In genomic region chr11:1598406-1598805, GRCh38 we compare ENCODE assay signal across 15 cellular contexts. TPM values are rescaled to one million over a fixed set of nuclear protein-coding genes. Genes with fewer than 3 reads are reported as not detected.
"Had no signal": no experiment of that assay in that cellular context is flagged by ENCODE, and none has a peak within 500 bp of the region (broad histone marks: within the 10 kb centered on the region; RNA-seq: fewer than 3 reads in every experiment).

No MANE protein-coding gene starts in this region.

RNA-seq across cellular contexts. Expression of gene KRTAP5-2, which starts 0.3 kb away (rescaled TPM):
- total RNA-seq: stomach, subcutaneous adipose tissue, temporal lobe, testis, thoracic aorta, thyroid gland, tibial nerve, transverse colon, upper lobe of left lung, upper lobe of right lung, ureter, urinary bladder, uterus, vagina had no signal
- polyA plus RNA-seq: stomach, urinary bladder had no signal

RNA-seq across cellular contexts. Expression of gene KRTAP5-3, which starts 9.9 kb away (rescaled TPM):
- total RNA-seq: stomach, subcutaneous adipose tissue, temporal lobe, testis, thoracic aorta, thyroid gland, tibial nerve, transverse colon, upper lobe of left lung, upper lobe of right lung, ureter, urinary bladder, uterus, vagina had no signal
- polyA plus RNA-seq: stomach, urinary bladder had no signal

RNA-seq across cellular contexts. Expression of gene KRTAP5-1, which starts 13.3 kb away (rescaled TPM):
- total RNA-seq: stomach, subcutaneous adipose tissue, temporal lobe, testis, thoracic aorta, thyroid gland, tibial nerve, transverse colon, upper lobe of left lung, upper lobe of right lung, ureter, urinary bladder, uterus, vagina had no signal
- polyA plus RNA-seq: thymus, urinary bladder had no signal

RNA-seq across cellular contexts. Expression of gene KRTAP5-4, which starts 23.5 kb away (rescaled TPM):
- total RNA-seq: stomach, subcutaneous adipose tissue, testis, thoracic aorta, thyroid gland, tibial nerve, transverse colon, upper lobe of left lung, upper lobe of right lung, ureter, urinary bladder, uterus, vagina had no signal
- polyA plus RNA-seq: stomach, thymus, urinary bladder had no signal
